In genomic region chr5:141320225-141321169, GRCh38 we compare ENCODE assay signal across 1 cellular context.
TF ChIP-seq lines count a peak whose summit lies in the region.

Gene TAF7, minus strand, starts transcription at chr5:141320784. Its CDS starts 740 bp downstream, at chr5:141320044.

TF ChIP-seq in HepG2, 621 proteins besides CTCF, POLR2A, EP300 and RAD21 (continued from another document):
- TF ChIP-seq ZNF646 (CRISPR knock-in tag; IDR thresholded peaks at IDR 0.05) (no peak), HOXA9 (CRISPR knock-in tag; IDR thresholded peaks at IDR 0.05; ENCODE audit: borderline replicate concordance) (no peak; the same call in 1 of the 2 replicates), ZNF687 (CRISPR knock-in tag; IDR thresholded peaks at IDR 0.05) (peak; percentile 96), ARHGAP35 (CRISPR knock-in tag; IDR thresholded peaks at IDR 0.05; ENCODE audit: borderline replicate concordance) (peak; percentile 23; the same call in 1 of the 2 replicates), ZHX1 (CRISPR knock-in tag; IDR thresholded peaks at IDR 0.05; ENCODE audit: low read depth) (no peak), ZNF503 (CRISPR knock-in tag; IDR thresholded peaks at IDR 0.05) (peak; percentile 26; the same call in 1 of the 2 replicates), ZBTB38 (CRISPR knock-in tag; IDR thresholded peaks at IDR 0.05) (peak; percentile 77), TBX2 (CRISPR knock-in tag; IDR thresholded peaks at IDR 0.05; ENCODE audit: borderline replicate concordance) (peak; percentile 83; the same call in 1 of the 2 replicates), CEBPG (CRISPR knock-in tag; IDR thresholded peaks at IDR 0.05) (0 out of 2 replicates have a peak, but pooled peaks have one; percentile 12), SMYD3 (CRISPR knock-in tag; IDR thresholded peaks at IDR 0.05) (no peak), ELF1 (CRISPR knock-in tag; IDR thresholded peaks at IDR 0.05) (peak; percentile 95), ATF2 (CRISPR knock-in tag; IDR thresholded peaks at IDR 0.05) (no peak), ZNF616 (CRISPR knock-in tag; IDR thresholded peaks at IDR 0.05; ENCODE audit: low read depth) (peak; percentile 76; the same call in 1 of the 2 replicates), TEF (CRISPR knock-in tag; IDR thresholded peaks at IDR 0.05) (peak; percentile 25; the same call in 1 of the 2 replicates), HMGXB3 (CRISPR knock-in tag; IDR thresholded peaks at IDR 0.05; ENCODE audit: borderline replicate concordance) (no peak), SMAD9 (CRISPR knock-in tag; IDR thresholded peaks at IDR 0.05) (no peak), SMAD1 (CRISPR knock-in tag; IDR thresholded peaks at IDR 0.05; ENCODE audit: borderline replicate concordance, low read depth) (peak; percentile 35; the same call in 1 of the 2 replicates), TAF1 (CRISPR knock-in tag; IDR thresholded peaks at IDR 0.05) (peak; percentile 92), ZNF597 (CRISPR knock-in tag; IDR thresholded peaks at IDR 0.05) (no peak), NFIB (CRISPR knock-in tag; IDR thresholded peaks at IDR 0.05; ENCODE audit: borderline replicate concordance) (no peak), ZSCAN22 (CRISPR knock-in tag; IDR thresholded peaks at IDR 0.05) (no peak), ZNF850 (CRISPR knock-in tag; conservative IDR thresholded peaks at IDR 0.05) (peak; percentile 90), ZNF24 (IDR thresholded peaks at IDR 0.05) (no peak)
